ENCODE assay signal across 8 cellular contexts in the genomic region with DNA sequence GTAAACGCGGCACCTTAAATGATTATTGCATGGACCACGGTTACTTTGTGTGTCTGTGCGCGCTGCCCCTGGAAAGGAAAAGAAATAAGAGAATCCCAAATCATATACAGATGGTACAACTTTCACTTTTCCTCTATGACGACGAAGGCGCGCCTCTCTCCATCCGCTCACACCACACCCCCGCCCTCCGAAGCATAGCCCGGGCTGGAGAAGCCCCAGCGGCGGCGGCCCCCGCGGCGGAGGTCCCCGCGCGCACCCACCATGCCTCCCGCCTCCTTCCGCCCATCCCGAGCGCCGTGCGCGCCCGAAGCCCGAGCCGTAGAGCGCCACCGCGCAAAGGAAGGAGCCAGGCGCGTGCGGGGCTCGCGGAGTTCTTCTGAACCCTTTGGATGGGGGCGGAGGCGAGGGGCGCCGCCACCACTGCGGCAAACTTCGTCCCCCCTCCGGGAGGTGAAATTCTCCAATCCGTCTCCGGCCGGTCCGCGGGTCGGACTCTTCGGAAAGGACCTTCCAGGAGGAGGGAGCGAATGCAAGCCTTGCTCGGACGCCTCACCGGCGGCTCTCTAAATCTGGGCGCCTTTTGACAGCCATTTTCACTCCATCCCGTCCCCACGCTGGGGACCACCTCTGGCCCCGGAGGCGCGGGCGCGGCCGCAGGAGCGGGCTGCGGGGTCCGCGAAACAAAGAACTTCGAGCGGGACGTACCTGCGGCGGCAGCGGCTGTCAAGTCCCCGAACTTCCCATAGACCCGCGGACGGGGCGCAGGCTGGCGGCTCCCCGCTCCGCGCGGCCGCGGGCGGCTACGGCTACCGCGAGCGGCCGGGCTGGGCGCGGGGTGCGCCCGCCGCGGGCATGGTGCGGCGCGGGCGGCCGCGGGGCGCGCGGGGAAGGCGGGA. TPM values are rescaled to one million over a fixed set of nuclear protein-coding genes. Genes with fewer than 3 reads are reported as not detected.
DNase-seq lines count a peak whose midpoint lies in the region; ATAC-seq and TF ChIP-seq lines count a peak whose summit lies in the region.

No MANE protein-coding gene starts in this region.

- TF ChIP-seq CTCF in A673 (conservative IDR thresholded peaks at IDR 0.05; ENCODE audit: low read depth, low read length) (no peak), heart right ventricle (IDR thresholded peaks at IDR 0.05) (peak in 1 of 9 donors; percentile 7), progenitor cell of endocrine pancreas (IDR thresholded peaks at IDR 0.05; ENCODE audit: unreplicated experiment) (no peak)

- no TSS peak for BruUV-seq in A673 (replicated peaks; lab: Mats Ljungman, UMichigan)

- DNase-seq in A673 (ENCODE audit: low spot score), result peak; percentile 84
- DNase-seq in activated naive CD8-positive, alpha-beta T cell treated with anti-CD3 and anti-CD28 coated beads, Interleukin-2, amount 10 ng/mL, durations not matched to agents 7 days and 5 days, result peak; percentile 51
- peak; percentile 48 to 49 for DNase-seq in heart right ventricle
- peak; percentile 22 for DNase-seq in progenitor cell of endocrine pancreas (ENCODE audit: low spot score, unreplicated experiment)
- no peak for DNase-seq in MV-4-11 (lab: John Stamatoyannopoulos, UW)
- no peak for DNase-seq in effector CD8-positive, alpha-beta T cell (lab: John Stamatoyannopoulos, UW)

- H3K27me3 ChIP-seq in A673 (replicated peaks; ENCODE audit: insufficient read depth, low read depth, low read length, poor library complexity) (no peaks in the 10 kb centered on the region), heart right ventricle (peaks cover 0 to 66% (median 0%) of the 10 kb centered on the region in 7 donors)

- POLR2A ChIA-PET in A673 (lab: Charles Lee; ENCODE audit: low non-redundant PET), result no interaction called here
- POLR2A ChIA-PET in activated naive CD8-positive, alpha-beta T cell treated with anti-CD3 and anti-CD28 coated beads, Interleukin-2, amount 10 ng/mL, durations not matched to agents 7 days and 5 days (lab: Charles Lee), result no interaction called here

- intact Hi-C loops in A673 (cut with micrococcal nuclease; ENCODE audit: unreplicated experiment), result loop anchor here (5.0 to 10.0 kb wide), 2 partner anchors 244 to 608 kb away; no protein-coding TSS in a partner anchor
- intact Hi-C loops in heart right ventricle (cut with DNase I), result loop anchor here in 3 of 10 donors (5.0 to 10.0 kb wide), 3 partner anchors 132 to 254 kb away; no protein-coding TSS in a partner anchor

- WGBS in heart right ventricle, 2 donors, result 0 to 1% methylated on average over 86 to 112 of the region's 112 CpGs

- no peaks in the 10 kb centered on the region for H3K36me3 ChIP-seq in A673 (ENCODE audit: insufficient read depth, low read length, poor library complexity, severe bottlenecking)
- H3K36me3 ChIP-seq in heart right ventricle, result no peaks in the 10 kb centered on the region

- H3K4me1 ChIP-seq in A673 (ENCODE audit: insufficient read depth, low read length, poor library complexity, severe bottlenecking) (peaks cover 59% of the 10 kb centered on the region), heart right ventricle (peaks cover 0 to 19% (median 11%) of the 10 kb centered on the region in 9 donors)

- H3K9me3 ChIP-seq in A673 (ENCODE audit: low read depth, low read length, poor library complexity, severe bottlenecking), result no peaks in the 10 kb centered on the region
- no peaks in the 10 kb centered on the region for H3K9me3 ChIP-seq in heart right ventricle

- H3K4me3 ChIP-seq in A673 (ENCODE audit: low read depth, low read length, poor library complexity, severe bottlenecking) (peak overlapping the region; percentile 89), heart right ventricle (peak overlapping the region; percentile 47 to 84 (median 76))

- peak; percentile 19 for ATAC-seq in GM18868 (IDR thresholded peaks at IDR 0.05; ENCODE audit: unreplicated experiment)
- peak; percentile 47 for ATAC-seq in HG03354 (IDR thresholded peaks at IDR 0.05; ENCODE audit: poor library complexity, severe bottlenecking, unreplicated experiment)
- peak; percentile 39 for ATAC-seq in activated naive CD8-positive, alpha-beta T cell treated with anti-CD3 and anti-CD28 coated beads, Interleukin-2, amount 10 ng/mL, durations not matched to agents 7 days and 5 days (ENCODE audit: low read depth)
- peak; percentile 30 to 68 (median 45) for ATAC-seq in heart right ventricle

- H3K27ac Mint-ChIP-seq in activated naive CD8-positive, alpha-beta T cell treated with anti-CD3 and anti-CD28 coated beads, Interleukin-2, amount 10 ng/mL, durations not matched to agents 7 days and 5 days, result no peak overlapping the region
- peak overlapping the region; percentile 15 for H3K27ac Mint-ChIP-seq in progenitor cell of endocrine pancreas

- peaks cover 2% of the 10 kb centered on the region for H3K36me3 Mint-ChIP-seq in activated naive CD8-positive, alpha-beta T cell treated with anti-CD3 and anti-CD28 coated beads, Interleukin-2, amount 10 ng/mL, durations not matched to agents 7 days and 5 days
- no peaks in the 10 kb centered on the region for H3K36me3 Mint-ChIP-seq in progenitor cell of endocrine pancreas (ENCODE audit: insufficient read depth)

- no peaks in the 10 kb centered on the region for H3K9me3 Mint-ChIP-seq in activated naive CD8-positive, alpha-beta T cell treated with anti-CD3 and anti-CD28 coated beads, Interleukin-2, amount 10 ng/mL, durations not matched to agents 7 days and 5 days
- no peaks in the 10 kb centered on the region for H3K9me3 Mint-ChIP-seq in progenitor cell of endocrine pancreas (ENCODE audit: low read depth)

- H3K27ac ChIP-seq in A673 (ENCODE audit: low read depth, low read length, poor library complexity, severe bottlenecking), result peak overlapping the region; percentile 83
- peak overlapping the region; percentile 71 to 84 (median 78) for H3K27ac ChIP-seq in heart right ventricle

- H3K4me3 Mint-ChIP-seq in activated naive CD8-positive, alpha-beta T cell treated with anti-CD3 and anti-CD28 coated beads, Interleukin-2, amount 10 ng/mL, durations not matched to agents 7 days and 5 days, result peak overlapping the region; percentile 86
- H3K4me3 Mint-ChIP-seq in progenitor cell of endocrine pancreas (ENCODE audit: low read depth), result peak overlapping the region; percentile 72

- H3K27me3 Mint-ChIP-seq in activated naive CD8-positive, alpha-beta T cell treated with anti-CD3 and anti-CD28 coated beads, Interleukin-2, amount 10 ng/mL, durations not matched to agents 7 days and 5 days, result peaks cover 79% of the 10 kb centered on the region
- H3K27me3 Mint-ChIP-seq in progenitor cell of endocrine pancreas, result peaks cover 81% of the 10 kb centered on the region

- peaks cover 9% of the 10 kb centered on the region for H3K4me1 Mint-ChIP-seq in activated naive CD8-positive, alpha-beta T cell treated with anti-CD3 and anti-CD28 coated beads, Interleukin-2, amount 10 ng/mL, durations not matched to agents 7 days and 5 days
- H3K4me1 Mint-ChIP-seq in progenitor cell of endocrine pancreas (ENCODE audit: low read depth), result peaks cover 10% of the 10 kb centered on the region

- CTCF ChIA-PET in A673 (lab: Charles Lee), result no interaction called here

RNA-seq across cellular contexts. Expression of gene GLI3, which starts 0.5 kb away (rescaled TPM):
- 52.6 and 58.7 TPM in 2 replicates for total RNA-seq in A673 (2021)
- total RNA-seq in activated naive CD8-positive, alpha-beta T cell treated with anti-CD3 and anti-CD28 coated beads, Interleukin-2, amount 10 ng/mL, durations not matched to agents 7 days and 5 days, result 1 to 10 TPM in 1 of 2 experiments, under 1 TPM in 1; 0.75 to 1.3 TPM
- 1 to 10 TPM; 2.7 to 9.1 (median 5.5) TPM for total RNA-seq in heart right ventricle
- polyA plus RNA-seq in heart right ventricle, result under 1 TPM; 0.51 to 0.77 TPM
- 9.0 and 15.0 TPM in 2 replicates for total RNA-seq in progenitor cell of endocrine pancreas

Comparison
In these comparisons a context has a peak if more than half of its experiments do, and no peak if none do; other contexts are left out.
1. DNase-seq: peak in A673 (single experiment), activated naive CD8-positive, alpha-beta T cell treated with anti-CD3 and anti-CD28 coated beads, Interleukin-2, amount 10 ng/mL, durations not matched to agents 7 days and 5 days (single experiment), heart right ventricle (2 of 2) and progenitor cell of endocrine pancreas (single experiment); none in MV-4-11 (single experiment) and effector CD8-positive, alpha-beta T cell (single experiment).
2. Peak in every context shown above with its lines, with median percentiles within 50 percentile points of each other: ATAC-seq.